ENCODE assay signal across 24 cellular contexts in the genomic region with DNA sequence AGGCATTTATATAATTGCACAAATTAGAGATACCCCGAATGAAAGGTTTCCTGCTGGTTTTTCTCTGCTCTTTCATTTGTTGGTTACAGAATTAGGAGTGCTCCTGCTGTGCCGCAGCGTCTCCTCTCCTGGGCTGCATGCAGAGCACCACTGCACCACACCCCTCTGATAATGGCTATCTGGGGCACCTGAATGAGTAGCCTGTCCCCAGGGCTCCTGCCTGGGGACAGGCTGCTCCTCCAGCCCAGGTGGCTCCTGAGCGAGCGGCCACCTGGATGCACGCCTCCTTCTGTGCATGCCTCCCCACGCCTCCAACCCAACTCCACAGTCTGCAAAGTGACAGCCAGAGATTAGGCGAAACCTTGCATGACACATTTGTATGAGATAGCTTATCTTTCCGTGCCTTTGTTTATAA.
A peak's percentile ranks its signal among the peaks of the same experiment; 100 is the strongest.
DNase-seq lines count a peak whose midpoint lies in the region; ATAC-seq lines count a peak whose summit lies in the region.
"Had no signal": no experiment of that assay in that cellular context is flagged by ENCODE, and none has a peak within 500 bp of the region (broad histone marks: within the 10 kb centered on the region; RNA-seq: fewer than 3 reads in every experiment).

No MANE protein-coding gene starts in this region.

- intact Hi-C loops in left colon (cut with DNase I, micrococcal nuclease), result no loop called here

- ATAC-seq in left colon, result peak; percentile 10
- no peak for ATAC-seq in GM19395 (IDR thresholded peaks at IDR 0.05; ENCODE audit: unreplicated experiment)
- ATAC-seq: foreskin keratinocyte; heart right ventricle; left lobe of liver; naive thymus-derived CD8-positive, alpha-beta T cell had no signal

- in situ Hi-C loops in G401 (cut with HindIII; ENCODE audit: low sequenced_read_pairs), result no loop called here

- DNase-seq in G401 (ENCODE audit: low spot score) (peak; percentile 32), NCI-H128 (lab: John Stamatoyannopoulos, UW; ENCODE audit: unreplicated experiment) (peak; percentile 15), NCI-H82 (lab: John Stamatoyannopoulos, UW) (peak; percentile 77), left colon (no peak), NCI-H446 (lab: John Stamatoyannopoulos, UW) (no peak)
- DNase-seq in NK-92 treated with Interleukin-12 subunit alpha and Interleukin-12 subunit beta, amount 100 ng/mL, for 24 hours (lab: John Stamatoyannopoulos, UW), result no peak
- DNase-seq in activated CD8-positive, alpha-beta memory T cell treated with anti-CD3 and anti-CD28 coated beads, Interleukin-2, amount 50 U/mL, for 4 hours, result no peak
- DNase-seq: activated CD4-positive, alpha-beta memory T cell treated with anti-CD3 and anti-CD28 coated beads for 36 hours; activated CD4-positive, CD25-positive, alpha-beta regulatory T cell; activated effector memory CD4-positive, alpha-beta T cell treated with Interleukin-2 at 50 U/mL for 16 hours; CD4-positive, CD25-positive, alpha-beta regulatory T cell; effector CD8-positive, alpha-beta T cell; erythroblast; foreskin keratinocyte; heart right ventricle; KG1; MM.1S; naive thymus-derived CD8-positive, alpha-beta T cell; NCI-H1436 treated with DMSO at 0.1 percent for 48 hours; RPMI8226; SK-N-SH; stimulated activated CD4-positive, alpha-beta T cell treated with anti-CD3 and anti-CD28 coated beads, Interleukin-2, amount 100 ng/mL, for 24 hours had no signal

Comparison
In these comparisons a context has a peak if more than half of its experiments do, and no peak if none do; other contexts are left out.
1. DNase-seq: peak in G401 (single experiment), NCI-H128 (single experiment) and NCI-H82 (single experiment); none in left colon (0 of 2), NK-92 treated with Interleukin-12 subunit alpha and Interleukin-12 subunit beta, amount 100 ng/mL, for 24 hours (single experiment), NCI-H446 (0 of 2) and activated CD8-positive, alpha-beta memory T cell treated with anti-CD3 and anti-CD28 coated beads, Interleukin-2, amount 50 U/mL, for 4 hours (single experiment).